ENCODE assay signal across 2 cellular contexts in the genomic region with DNA sequence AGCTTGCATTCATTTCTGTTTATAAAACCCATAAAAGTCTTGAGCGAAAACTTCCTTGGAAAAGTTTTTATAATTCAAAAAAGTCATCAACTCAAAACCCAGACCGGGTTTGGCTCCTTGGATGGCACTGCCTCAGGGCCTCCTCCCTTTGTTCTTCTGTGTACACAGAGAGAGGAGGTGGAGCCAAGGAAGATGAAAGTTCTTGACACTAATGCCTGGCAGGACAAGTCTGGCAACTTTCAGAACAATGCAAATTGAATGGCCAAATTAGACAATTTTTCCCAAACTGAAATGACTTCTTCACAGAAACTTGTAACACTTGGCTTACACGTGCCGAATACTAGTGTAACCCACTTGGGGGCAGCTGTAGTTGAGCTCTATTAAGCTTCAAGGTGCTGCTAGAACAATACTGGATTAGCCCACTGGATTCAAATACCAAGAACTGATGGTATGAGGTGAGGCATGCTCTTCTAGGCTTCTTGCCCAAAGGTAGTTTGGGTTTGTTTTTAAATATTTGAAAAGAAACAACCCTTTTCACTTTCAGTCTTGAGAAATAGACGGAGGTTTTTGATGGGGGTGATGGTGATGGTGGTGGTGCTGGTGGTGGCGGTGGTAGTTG.
TF ChIP-seq lines count a peak whose summit lies in the region.

No MANE protein-coding gene starts in this region.

TF ChIP-seq in A549, 52 proteins besides CTCF, POLR2A, EP300 and RAD21 (continued from another document):
- TF ChIP-seq, protein P1, sequence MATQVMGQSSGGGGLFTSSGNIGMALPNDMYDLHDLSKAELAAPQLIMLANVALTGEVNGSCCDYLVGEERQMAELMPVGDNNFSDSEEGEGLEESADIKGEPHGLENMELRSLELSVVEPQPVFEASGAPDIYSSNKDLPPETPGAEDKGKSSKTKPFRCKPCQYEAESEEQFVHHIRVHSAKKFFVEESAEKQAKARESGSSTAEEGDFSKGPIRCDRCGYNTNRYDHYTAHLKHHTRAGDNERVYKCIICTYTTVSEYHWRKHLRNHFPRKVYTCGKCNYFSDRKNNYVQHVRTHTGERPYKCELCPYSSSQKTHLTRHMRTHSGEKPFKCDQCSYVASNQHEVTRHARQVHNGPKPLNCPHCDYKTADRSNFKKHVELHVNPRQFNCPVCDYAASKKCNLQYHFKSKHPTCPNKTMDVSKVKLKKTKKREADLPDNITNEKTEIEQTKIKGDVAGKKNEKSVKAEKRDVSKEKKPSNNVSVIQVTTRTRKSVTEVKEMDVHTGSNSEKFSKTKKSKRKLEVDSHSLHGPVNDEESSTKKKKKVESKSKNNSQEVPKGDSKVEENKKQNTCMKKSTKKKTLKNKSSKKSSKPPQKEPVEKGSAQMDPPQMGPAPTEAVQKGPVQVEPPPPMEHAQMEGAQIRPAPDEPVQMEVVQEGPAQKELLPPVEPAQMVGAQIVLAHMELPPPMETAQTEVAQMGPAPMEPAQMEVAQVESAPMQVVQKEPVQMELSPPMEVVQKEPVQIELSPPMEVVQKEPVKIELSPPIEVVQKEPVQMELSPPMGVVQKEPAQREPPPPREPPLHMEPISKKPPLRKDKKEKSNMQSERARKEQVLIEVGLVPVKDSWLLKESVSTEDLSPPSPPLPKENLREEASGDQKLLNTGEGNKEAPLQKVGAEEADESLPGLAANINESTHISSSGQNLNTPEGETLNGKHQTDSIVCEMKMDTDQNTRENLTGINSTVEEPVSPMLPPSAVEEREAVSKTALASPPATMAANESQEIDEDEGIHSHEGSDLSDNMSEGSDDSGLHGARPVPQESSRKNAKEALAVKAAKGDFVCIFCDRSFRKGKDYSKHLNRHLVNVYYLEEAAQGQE (IDR thresholded peaks at IDR 0.05), result no peak
- TF ChIP-seq JUNB (IDR thresholded peaks at IDR 0.05) (no peak), RARB (CRISPR knock-in tag; IDR thresholded peaks at IDR 0.05) (no peak), RFX5 (IDR thresholded peaks at IDR 0.05) (no peak), HOXA7 (CRISPR knock-in tag; IDR thresholded peaks at IDR 0.05) (no peak), ZNF302 (CRISPR knock-in tag; IDR thresholded peaks at IDR 0.05) (no peak)
- TF ChIP-seq, protein P2, sequence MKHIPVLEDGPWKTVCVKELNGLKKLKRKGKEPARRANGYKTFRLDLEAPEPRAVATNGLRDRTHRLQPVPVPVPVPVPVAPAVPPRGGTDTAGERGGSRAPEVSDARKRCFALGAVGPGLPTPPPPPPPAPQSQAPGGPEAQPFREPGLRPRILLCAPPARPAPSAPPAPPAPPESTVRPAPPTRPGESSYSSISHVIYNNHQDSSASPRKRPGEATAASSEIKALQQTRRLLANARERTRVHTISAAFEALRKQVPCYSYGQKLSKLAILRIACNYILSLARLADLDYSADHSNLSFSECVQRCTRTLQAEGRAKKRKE (CRISPR knock-in tag; IDR thresholded peaks at IDR 0.05; ENCODE audit: low read depth), result no peak

TF ChIP-seq in WTC11, 78 proteins besides CTCF, POLR2A, EP300 and RAD21 (continued from another document):
- TF ChIP-seq, protein P3, sequence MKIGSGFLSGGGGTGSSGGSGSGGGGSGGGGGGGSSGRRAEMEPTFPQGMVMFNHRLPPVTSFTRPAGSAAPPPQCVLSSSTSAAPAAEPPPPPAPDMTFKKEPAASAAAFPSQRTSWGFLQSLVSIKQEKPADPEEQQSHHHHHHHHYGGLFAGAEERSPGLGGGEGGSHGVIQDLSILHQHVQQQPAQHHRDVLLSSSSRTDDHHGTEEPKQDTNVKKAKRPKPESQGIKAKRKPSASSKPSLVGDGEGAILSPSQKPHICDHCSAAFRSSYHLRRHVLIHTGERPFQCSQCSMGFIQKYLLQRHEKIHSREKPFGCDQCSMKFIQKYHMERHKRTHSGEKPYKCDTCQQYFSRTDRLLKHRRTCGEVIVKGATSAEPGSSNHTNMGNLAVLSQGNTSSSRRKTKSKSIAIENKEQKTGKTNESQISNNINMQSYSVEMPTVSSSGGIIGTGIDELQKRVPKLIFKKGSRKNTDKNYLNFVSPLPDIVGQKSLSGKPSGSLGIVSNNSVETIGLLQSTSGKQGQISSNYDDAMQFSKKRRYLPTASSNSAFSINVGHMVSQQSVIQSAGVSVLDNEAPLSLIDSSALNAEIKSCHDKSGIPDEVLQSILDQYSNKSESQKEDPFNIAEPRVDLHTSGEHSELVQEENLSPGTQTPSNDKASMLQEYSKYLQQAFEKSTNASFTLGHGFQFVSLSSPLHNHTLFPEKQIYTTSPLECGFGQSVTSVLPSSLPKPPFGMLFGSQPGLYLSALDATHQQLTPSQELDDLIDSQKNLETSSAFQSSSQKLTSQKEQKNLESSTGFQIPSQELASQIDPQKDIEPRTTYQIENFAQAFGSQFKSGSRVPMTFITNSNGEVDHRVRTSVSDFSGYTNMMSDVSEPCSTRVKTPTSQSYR (CRISPR knock-in tag; IDR thresholded peaks at IDR 0.05), result no peak
- TF ChIP-seq, protein P4, sequence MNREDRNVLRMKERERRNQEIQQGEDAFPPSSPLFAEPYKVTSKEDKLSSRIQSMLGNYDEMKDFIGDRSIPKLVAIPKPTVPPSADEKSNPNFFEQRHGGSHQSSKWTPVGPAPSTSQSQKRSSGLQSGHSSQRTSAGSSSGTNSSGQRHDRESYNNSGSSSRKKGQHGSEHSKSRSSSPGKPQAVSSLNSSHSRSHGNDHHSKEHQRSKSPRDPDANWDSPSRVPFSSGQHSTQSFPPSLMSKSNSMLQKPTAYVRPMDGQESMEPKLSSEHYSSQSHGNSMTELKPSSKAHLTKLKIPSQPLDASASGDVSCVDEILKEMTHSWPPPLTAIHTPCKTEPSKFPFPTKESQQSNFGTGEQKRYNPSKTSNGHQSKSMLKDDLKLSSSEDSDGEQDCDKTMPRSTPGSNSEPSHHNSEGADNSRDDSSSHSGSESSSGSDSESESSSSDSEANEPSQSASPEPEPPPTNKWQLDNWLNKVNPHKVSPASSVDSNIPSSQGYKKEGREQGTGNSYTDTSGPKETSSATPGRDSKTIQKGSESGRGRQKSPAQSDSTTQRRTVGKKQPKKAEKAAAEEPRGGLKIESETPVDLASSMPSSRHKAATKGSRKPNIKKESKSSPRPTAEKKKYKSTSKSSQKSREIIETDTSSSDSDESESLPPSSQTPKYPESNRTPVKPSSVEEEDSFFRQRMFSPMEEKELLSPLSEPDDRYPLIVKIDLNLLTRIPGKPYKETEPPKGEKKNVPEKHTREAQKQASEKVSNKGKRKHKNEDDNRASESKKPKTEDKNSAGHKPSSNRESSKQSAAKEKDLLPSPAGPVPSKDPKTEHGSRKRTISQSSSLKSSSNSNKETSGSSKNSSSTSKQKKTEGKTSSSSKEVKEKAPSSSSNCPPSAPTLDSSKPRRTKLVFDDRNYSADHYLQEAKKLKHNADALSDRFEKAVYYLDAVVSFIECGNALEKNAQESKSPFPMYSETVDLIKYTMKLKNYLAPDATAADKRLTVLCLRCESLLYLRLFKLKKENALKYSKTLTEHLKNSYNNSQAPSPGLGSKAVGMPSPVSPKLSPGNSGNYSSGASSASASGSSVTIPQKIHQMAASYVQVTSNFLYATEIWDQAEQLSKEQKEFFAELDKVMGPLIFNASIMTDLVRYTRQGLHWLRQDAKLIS (CRISPR knock-in tag; IDR thresholded peaks at IDR 0.05; ENCODE audit: borderline replicate concordance), result no peak
- TF ChIP-seq ZNF416 (CRISPR knock-in tag; IDR thresholded peaks at IDR 0.05), result no peak
- no peak for TF ChIP-seq ZNF263 (CRISPR knock-in tag; IDR thresholded peaks at IDR 0.05; ENCODE audit: low read depth)
- no peak for TF ChIP-seq NFYB (CRISPR knock-in tag; conservative IDR thresholded peaks at IDR 0.05; ENCODE audit: low read depth)
- TF ChIP-seq RORB (CRISPR knock-in tag; IDR thresholded peaks at IDR 0.05), result no peak
- TF ChIP-seq MYBL2 (CRISPR knock-in tag; IDR thresholded peaks at IDR 0.05), result no peak
- TF ChIP-seq, protein P5, sequence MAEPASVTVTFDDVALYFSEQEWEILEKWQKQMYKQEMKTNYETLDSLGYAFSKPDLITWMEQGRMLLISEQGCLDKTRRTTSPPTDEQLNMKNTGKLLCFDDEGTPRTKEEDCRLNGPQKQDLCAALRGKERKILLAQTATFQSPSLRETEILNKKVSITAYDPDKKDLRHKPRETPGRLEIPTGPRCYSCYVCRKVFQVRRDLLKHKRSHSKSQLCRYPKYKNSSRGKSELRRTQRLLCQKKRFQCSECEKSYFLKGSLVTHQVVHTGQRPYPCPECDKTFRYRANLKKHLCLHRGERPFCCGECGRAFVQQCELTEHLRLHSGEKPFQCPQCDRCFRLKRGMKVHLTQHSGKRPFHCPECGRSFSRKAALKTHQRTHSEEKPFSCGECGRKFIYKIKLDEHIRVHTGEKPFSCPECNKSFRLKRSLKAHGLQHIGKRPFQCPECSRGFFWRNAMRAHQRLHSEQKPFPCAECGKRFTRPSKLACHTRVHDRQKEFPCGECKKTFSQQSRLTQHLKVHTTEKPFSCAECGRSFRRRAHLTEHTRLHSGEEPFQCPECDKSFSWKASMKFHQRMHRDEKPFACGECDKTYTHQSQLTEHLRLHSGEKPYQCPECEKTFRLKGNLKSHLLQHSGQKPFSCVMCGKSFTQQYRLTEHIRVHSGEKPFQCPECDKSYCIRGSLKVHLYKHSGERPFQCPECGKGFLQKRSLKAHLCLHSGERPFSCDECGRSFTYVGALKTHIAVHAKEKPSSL (CRISPR knock-in tag; conservative IDR thresholded peaks at IDR 0.05), result no peak
- no peak for TF ChIP-seq MXD4 (CRISPR knock-in tag; IDR thresholded peaks at IDR 0.05; ENCODE audit: borderline replicate concordance)
- TF ChIP-seq, protein P6, sequence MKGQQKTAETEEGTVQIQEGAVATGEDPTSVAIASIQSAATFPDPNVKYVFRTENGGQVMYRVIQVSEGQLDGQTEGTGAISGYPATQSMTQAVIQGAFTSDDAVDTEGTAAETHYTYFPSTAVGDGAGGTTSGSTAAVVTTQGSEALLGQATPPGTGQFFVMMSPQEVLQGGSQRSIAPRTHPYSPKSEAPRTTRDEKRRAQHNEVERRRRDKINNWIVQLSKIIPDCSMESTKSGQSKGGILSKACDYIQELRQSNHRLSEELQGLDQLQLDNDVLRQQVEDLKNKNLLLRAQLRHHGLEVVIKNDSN (CRISPR knock-in tag; IDR thresholded peaks at IDR 0.05), result no peak
- TF ChIP-seq, protein P7, sequence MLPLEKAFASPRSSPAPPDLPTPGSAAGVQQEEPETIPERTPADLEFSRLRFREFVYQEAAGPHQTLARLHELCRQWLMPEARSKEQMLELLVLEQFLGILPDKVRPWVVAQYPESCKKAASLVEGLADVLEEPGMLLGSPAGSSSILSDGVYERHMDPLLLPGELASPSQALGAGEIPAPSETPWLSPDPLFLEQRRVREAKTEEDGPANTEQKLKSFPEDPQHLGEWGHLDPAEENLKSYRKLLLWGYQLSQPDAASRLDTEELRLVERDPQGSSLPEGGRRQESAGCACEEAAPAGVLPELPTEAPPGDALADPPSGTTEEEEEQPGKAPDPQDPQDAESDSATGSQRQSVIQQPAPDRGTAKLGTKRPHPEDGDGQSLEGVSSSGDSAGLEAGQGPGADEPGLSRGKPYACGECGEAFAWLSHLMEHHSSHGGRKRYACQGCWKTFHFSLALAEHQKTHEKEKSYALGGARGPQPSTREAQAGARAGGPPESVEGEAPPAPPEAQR (CRISPR knock-in tag; IDR thresholded peaks at IDR 0.05), result no peak
- TF ChIP-seq, protein P8, sequence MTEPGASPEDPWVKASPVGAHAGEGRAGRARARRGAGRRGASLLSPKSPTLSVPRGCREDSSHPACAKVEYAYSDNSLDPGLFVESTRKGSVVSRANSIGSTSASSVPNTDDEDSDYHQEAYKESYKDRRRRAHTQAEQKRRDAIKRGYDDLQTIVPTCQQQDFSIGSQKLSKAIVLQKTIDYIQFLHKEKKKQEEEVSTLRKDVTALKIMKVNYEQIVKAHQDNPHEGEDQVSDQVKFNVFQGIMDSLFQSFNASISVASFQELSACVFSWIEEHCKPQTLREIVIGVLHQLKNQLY (CRISPR knock-in tag; IDR thresholded peaks at IDR 0.05), result no peak
- TF ChIP-seq GRHL2 (CRISPR knock-in tag; IDR thresholded peaks at IDR 0.05; ENCODE audit: insufficient replicate concordance, severe bottlenecking), result no peak
- TF ChIP-seq NFATC4 (CRISPR knock-in tag; IDR thresholded peaks at IDR 0.05), result no peak
